In the genomic region with DNA sequence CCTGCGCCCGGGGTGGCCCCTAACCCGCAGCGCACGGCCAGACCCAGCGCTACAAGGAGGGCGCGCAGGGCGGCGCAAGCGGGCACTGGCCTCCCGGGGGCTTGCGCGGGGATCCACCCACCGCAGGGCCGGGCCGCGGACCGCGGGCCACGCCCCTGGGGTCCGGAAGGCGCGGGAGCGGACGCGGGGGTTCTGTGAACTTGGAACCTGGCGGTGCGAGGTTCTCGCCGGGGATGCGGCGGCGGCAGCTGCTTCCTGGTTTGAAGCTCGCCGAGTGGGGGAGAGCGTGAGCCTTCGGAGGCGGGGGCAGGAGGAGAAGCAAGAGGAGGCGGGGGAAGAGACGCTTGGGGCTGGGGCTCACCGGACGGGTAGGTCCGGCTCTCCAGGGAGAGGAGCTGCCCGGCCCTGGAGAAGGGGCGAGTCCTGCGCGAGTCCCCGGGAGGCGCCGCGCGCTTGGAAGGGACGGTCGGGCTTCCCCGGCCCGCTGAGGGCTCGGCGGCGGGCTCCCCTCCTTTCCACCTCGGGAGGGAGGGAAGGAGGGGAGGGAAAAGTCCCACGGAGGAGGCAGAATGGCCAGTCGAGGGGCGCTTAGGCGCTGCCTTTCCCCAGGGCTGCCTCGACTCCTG, we compare ENCODE assay signal across 8 cellular contexts. TPM values are rescaled to one million over a fixed set of nuclear protein-coding genes. Genes with fewer than 3 reads are reported as not detected.
A peak's percentile ranks its signal among the peaks of the same experiment; 100 is the strongest.
DNase-seq lines count a peak whose midpoint lies in the region; ATAC-seq and TF ChIP-seq lines count a peak whose summit lies in the region.

A gene (plus strand): TSS at position 195 of the 626 bp plus-strand sequence. CDS start 523 bp downstream, outside the sequence.

- no peaks in the 10 kb centered on the region for H4K20me1 ChIP-seq in BLaER1 treated with 17β-estradiol and CSF1 and Interleukin-3, amounts not matched to agents 10 nM and 100 nM

- in situ Hi-C loops in astrocyte of the spinal cord (cut with HindIII; ENCODE audit: low sequenced_read_pairs), result no loop called here

- peak within 1 kb of the TSS; percentile 75 to 89 (median 83) for H3K9ac ChIP-seq in BLaER1 treated with 17β-estradiol and CSF1 and Interleukin-3, amounts not matched to agents 10 nM and 100 nM
- H3K9ac ChIP-seq in skeletal muscle satellite cell (ENCODE audit: low read depth, low read length), result peak within 1 kb of the TSS; percentile 51

- TF ChIP-seq CTCF in LNCaP clone FGC (IDR thresholded peaks at IDR 0.05; ENCODE audit: control insufficient read depth, extremely low read depth, insufficient read depth), result peak; percentile 31
- no peak for TF ChIP-seq CTCF in astrocyte of the spinal cord (IDR thresholded peaks at IDR 0.05; ENCODE audit: low read depth, low read length)

- DNase-seq in LNCaP clone FGC (ENCODE audit: low read depth), result peak; percentile 80
- DNase-seq in T-helper 22 cell (ENCODE audit: low read depth), result peak; percentile 76
- peak; percentile 43 for DNase-seq in astrocyte of the spinal cord (ENCODE audit: low read depth, low spot score)
- no peak for DNase-seq in iPS DF 6.9 (ENCODE audit: low read depth, low spot score)

- no CpG with 5 or more reads among the region's 66 CpGs for WGBS in iPS DF 6.9 (ENCODE audit: insufficient coverage, insufficient read length)

- peaks cover 0 to 9% (median 0%) of the 10 kb centered on the region in 11 experiments; a peak in 3 of 22 replicates for H3K36me3 ChIP-seq in BLaER1 treated with 17β-estradiol and CSF1 and Interleukin-3, amounts not matched to agents 10 nM and 100 nM
- H3K36me3 ChIP-seq in iPS DF 6.9 (ENCODE audit: control insufficient read depth, insufficient read depth, low read length) (no peaks in the 10 kb centered on the region), skeletal muscle satellite cell (ENCODE audit: insufficient read depth, low read length) (no peaks in the 10 kb centered on the region)

- peak; percentile 70 for ATAC-seq in GM19467 (IDR thresholded peaks at IDR 0.05; ENCODE audit: unreplicated experiment)
- no peak for ATAC-seq in HG03565 (IDR thresholded peaks at IDR 0.05; ENCODE audit: unreplicated experiment)

- H3K27ac ChIP-seq in BLaER1 treated with 17β-estradiol and CSF1 and Interleukin-3, amounts not matched to agents 10 nM and 100 nM, result peak within 1 kb of the TSS; percentile 49 to 87 (median 80); a peak in 21 of 22 replicates
- H3K27ac ChIP-seq in iPS DF 6.9 (ENCODE audit: low read length), result no peak within 1 kb of the TSS

- peaks cover 10 to 20% (median 14%) of the 10 kb centered on the region in 11 experiments; a peak in 17 of 22 replicates for H3K9me3 ChIP-seq in BLaER1 treated with 17β-estradiol and CSF1 and Interleukin-3, amounts not matched to agents 10 nM and 100 nM (replicated peaks in 1 of 11)
- no peaks in the 10 kb centered on the region for H3K9me3 ChIP-seq in iPS DF 6.9 (ENCODE audit: control insufficient read depth, insufficient read depth, low read length)
- H3K9me3 ChIP-seq in skeletal muscle satellite cell (replicated peaks; ENCODE audit: low read length), result no peaks in the 10 kb centered on the region

- H3K4me1 ChIP-seq in BLaER1 treated with 17β-estradiol and CSF1 and Interleukin-3, amounts not matched to agents 10 nM and 100 nM, result peaks cover 0 to 36% (median 23%) of the 10 kb centered on the region in 10 experiments; a peak in 17 of 20 replicates
- H3K4me1 ChIP-seq in iPS DF 6.9 (ENCODE audit: control insufficient read depth, insufficient read depth, low read length) (peaks cover 2% of the 10 kb centered on the region; the same call in 1 of the 2 replicates), skeletal muscle satellite cell (ENCODE audit: control insufficient read depth, insufficient read depth, low read length) (peaks cover 14% of the 10 kb centered on the region)

- peaks cover 0 to 29% (median 12%) of the 10 kb centered on the region in 11 experiments; a peak in 14 of 22 replicates for H3K27me3 ChIP-seq in BLaER1 treated with 17β-estradiol and CSF1 and Interleukin-3, amounts not matched to agents 10 nM and 100 nM
- peaks cover 12% of the 10 kb centered on the region; the same call in 1 of the 2 replicates for H3K27me3 ChIP-seq in iPS DF 6.9 (ENCODE audit: control insufficient read depth, insufficient read depth, low read length)
- H3K27me3 ChIP-seq in skeletal muscle satellite cell (ENCODE audit: control insufficient read depth, insufficient read depth, low read length), result peaks cover 65% of the 10 kb centered on the region

- H3K4me3 ChIP-seq in BLaER1 treated with 17β-estradiol and CSF1 and Interleukin-3, amounts not matched to agents 10 nM and 100 nM, result peak within 1 kb of the TSS; percentile 74 to 97 (median 86)
- H3K4me3 ChIP-seq in LNCaP clone FGC (ENCODE audit: low read depth, low read length) (peak within 1 kb of the TSS; percentile 80), astrocyte of the spinal cord (ENCODE audit: low read depth, low read length) (peak within 1 kb of the TSS; percentile 35), iPS DF 6.9 (ENCODE audit: low read length) (peak within 1 kb of the TSS; percentile 57; the same call in 1 of the 2 replicates), skeletal muscle satellite cell (ENCODE audit: low read length) (peak within 1 kb of the TSS; percentile 76)

- peak within 1 kb of the TSS; percentile 87 to 99 (median 96) for H3K4me2 ChIP-seq in BLaER1 treated with 17β-estradiol and CSF1 and Interleukin-3, amounts not matched to agents 10 nM and 100 nM
- peak within 1 kb of the TSS; percentile 97 for H3K4me2 ChIP-seq in skeletal muscle satellite cell (ENCODE audit: low read length)

RNA-seq across cellular contexts. Expression of the gene that starts here (rescaled TPM):
- total RNA-seq in skeletal muscle satellite cell (2012; rRNA removed), result 5.9 and 17.2 TPM in 2 replicates

Comparison
In these comparisons a context has a peak if more than half of its experiments do, and no peak if none do; other contexts are left out.
1. H3K4me3 ChIP-seq: peak in every context shown above with its lines; median percentile 86 in BLaER1 treated with 17β-estradiol and CSF1 and Interleukin-3, amounts not matched to agents 10 nM and 100 nM; 80 in LNCaP clone FGC; 76 in skeletal muscle satellite cell; 57 in iPS DF 6.9; 35 in astrocyte of the spinal cord.